2 cellular contexts compared by ENCODE assay signal in the genomic region with DNA sequence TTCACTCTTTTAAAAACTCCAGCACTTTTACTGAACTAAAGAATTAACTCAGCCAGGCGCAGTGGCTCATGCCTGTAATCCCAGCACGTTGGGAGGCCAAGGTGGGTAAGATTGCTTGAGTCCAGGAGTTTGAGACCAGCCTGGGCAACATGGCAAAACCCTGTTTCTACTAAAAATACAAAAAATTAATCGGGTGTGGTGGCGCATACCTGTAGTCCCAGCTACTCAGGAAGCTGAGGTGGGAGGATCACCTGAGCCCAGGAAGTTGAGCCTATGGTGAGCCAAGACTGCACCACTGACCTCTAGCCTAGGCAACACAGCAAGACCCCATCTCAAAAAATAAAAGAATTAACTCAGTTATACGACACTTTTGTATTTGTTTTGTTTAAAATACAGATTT. TPM values are rescaled to one million over a fixed set of nuclear protein-coding genes. Genes with fewer than 3 reads are reported as not detected.
"Had no signal": no experiment of that assay in that cellular context is flagged by ENCODE, and none has a peak within 500 bp of the region (broad histone marks: within the 10 kb centered on the region; RNA-seq: fewer than 3 reads in every experiment).

No MANE protein-coding gene starts in this region.

RNA-seq across cellular contexts. Expression of gene TC2N, which starts 30.4 kb away (rescaled TPM):
- polyA plus RNA-seq: SK-N-SH had no signal

RNA-seq across cellular contexts. Expression of gene FBLN5, which starts 49.8 kb away (rescaled TPM):
- total RNA-seq: natural killer cell treated with Interleukin-12 subunit alpha and Interleukin-12 subunit beta and Interleukin-15 and Interleukin-18, amount 100 ng/mL, for 72 hours had no signal
